In genomic region chr4:38804654-38805295, GRCh38 we compare ENCODE assay signal across 7 cellular contexts. TPM values are rescaled to one million over a fixed set of nuclear protein-coding genes. Genes with fewer than 3 reads are reported as not detected.
DNase-seq lines count a peak whose midpoint lies in the region; ATAC-seq, FAIRE-seq and TF ChIP-seq lines count a peak whose summit lies in the region.

Gene TLR1, minus strand, starts transcription at chr4:38804791. Its CDS starts 5,960 bp downstream, at chr4:38798831.

- peaks cover 15 to 21% of the 10 kb centered on the region in 2 donors for H3K9me3 Mint-ChIP-seq in stimulated activated naive CD8-positive, alpha-beta T cell treated with anti-CD3 and anti-CD28 coated beads, Interleukin-15, amount 100 ng/mL, for 72 hours

- no peak for FAIRE-seq in bronchial epithelial cell (lab: Jason Lieb, UNC)

- H3K27me3 Mint-ChIP-seq in stimulated activated naive CD8-positive, alpha-beta T cell treated with anti-CD3 and anti-CD28 coated beads, Interleukin-15, amount 100 ng/mL, for 72 hours, result no peaks in the 10 kb centered on the region

- no peaks in the 10 kb centered on the region for H4K20me1 ChIP-seq in OCI-LY7 (ENCODE audit: insufficient read depth, low read length)

- H3K36me3 ChIP-seq in OCI-LY7 (ENCODE audit: insufficient read depth, low read length), result peaks cover 42% of the 10 kb centered on the region
- H3K36me3 ChIP-seq in bronchial epithelial cell (ENCODE audit: control insufficient read depth, insufficient read depth, low read length), result no peaks in the 10 kb centered on the region

- CTCF ChIA-PET in GM10248 (lab: Yijun Ruan, JAX) (interaction anchor here (0.8 to 16.4 kb wide), 28 partner anchors 9 to 715 kb away, joined by 3 to 256 read pairs (median 7); partner anchors contain the start of gene TLR10), OCI-LY7 (lab: Charles Lee; ENCODE audit: unreplicated experiment) (interaction anchor here (1.5 to 2.5 kb wide), 3 partner anchors 22 to 45 kb away, joined by 6 to 21 read pairs (median 13); partner anchors contain the start of gene TLR10)

- peak within 1 kb of the TSS; percentile 94 to 96 for H3K27ac Mint-ChIP-seq in stimulated activated naive CD8-positive, alpha-beta T cell treated with anti-CD3 and anti-CD28 coated beads, Interleukin-15, amount 100 ng/mL, for 72 hours

- BruUV-seq in OCI-LY7 (replicated peaks; lab: Mats Ljungman, UMichigan), result no TSS peak

- intact Hi-C loops in OCI-LY7 (cut with micrococcal nuclease; ENCODE audit: unreplicated experiment), result loop anchor here (1.0 kb wide), 3 partner anchors 21 to 52 kb away; partner anchors contain the start of gene TLR6

- DNase-seq in GM10248 (ENCODE audit: extremely low spot score) (no peak), OCI-LY7 (ENCODE audit: low spot score) (peak; percentile 72), bronchial epithelial cell (ENCODE audit: low read depth) (peak; percentile 68), left kidney (ENCODE audit: low read depth, low spot score) (peak; percentile 57), HuH-7 (ENCODE audit: low spot score) (no peak)
- DNase-seq in stimulated activated naive CD8-positive, alpha-beta T cell treated with anti-CD3 and anti-CD28 coated beads, Interleukin-15, amount 100 ng/mL, for 72 hours, result no peak

- no peaks in the 10 kb centered on the region for H3K79me2 ChIP-seq in OCI-LY7 (ENCODE audit: insufficient read depth, low read depth, low read length)

- H3K9me2 ChIP-seq in OCI-LY7 (ENCODE audit: insufficient read depth, low read length), result no peaks in the 10 kb centered on the region

- peak within 1 kb of the TSS; percentile 82 for H2AFZ ChIP-seq in OCI-LY7 (ENCODE audit: low read length)

- peak within 1 kb of the TSS; percentile 62 for H3K4me3 ChIP-seq in OCI-LY7 (ENCODE audit: low read depth, low read length, poor library complexity, severe bottlenecking)
- H3K4me3 ChIP-seq in bronchial epithelial cell (ENCODE audit: low read depth, low read length), result no peak within 1 kb of the TSS

- no peaks in the 10 kb centered on the region for H3K27me3 ChIP-seq in bronchial epithelial cell (ENCODE audit: control insufficient read depth, insufficient read depth, low read length)

- peak within 1 kb of the TSS; percentile 96 for H3K27ac ChIP-seq in OCI-LY7 (ENCODE audit: low read depth, low read length, poor library complexity, severe bottlenecking)

- peaks cover 26% of the 10 kb centered on the region for H3K4me1 Mint-ChIP-seq in stimulated activated naive CD8-positive, alpha-beta T cell treated with anti-CD3 and anti-CD28 coated beads, Interleukin-15, amount 100 ng/mL, for 72 hours

- H3K4me2 ChIP-seq in OCI-LY7 (ENCODE audit: low read length), result peak within 1 kb of the TSS; percentile 89

- peak; percentile 19 for ATAC-seq in HG02885 (IDR thresholded peaks at IDR 0.05; ENCODE audit: poor library complexity, unreplicated experiment)
- ATAC-seq in stimulated activated naive CD8-positive, alpha-beta T cell treated with anti-CD3 and anti-CD28 coated beads, Interleukin-15, amount 100 ng/mL, for 72 hours, result peak; percentile 84

- TF ChIP-seq CTCF in GM10248 (IDR thresholded peaks at IDR 0.05; ENCODE audit: control extremely low read depth, extremely low read depth, low read depth, missing control alignments) (peak; percentile 41), OCI-LY7 (conservative IDR thresholded peaks at IDR 0.05; ENCODE audit: low read length) (peak; percentile 85), bronchial epithelial cell (IDR thresholded peaks at IDR 0.05; ENCODE audit: insufficient read depth, low read length, severe bottlenecking) (peak; percentile 31)

- peaks cover 26% of the 10 kb centered on the region for H3K4me1 ChIP-seq in OCI-LY7 (ENCODE audit: insufficient read depth, low read length, poor library complexity, severe bottlenecking)

- peak within 1 kb of the TSS; percentile 84 for H3K4me3 Mint-ChIP-seq in stimulated activated naive CD8-positive, alpha-beta T cell treated with anti-CD3 and anti-CD28 coated beads, Interleukin-15, amount 100 ng/mL, for 72 hours

- H3K9me3 ChIP-seq in OCI-LY7 (ENCODE audit: low read length), result peaks cover 26% of the 10 kb centered on the region

- POLR2A ChIA-PET in GM10248 (lab: Yijun Ruan, JAX), result interaction anchor here (0.9 to 3.3 kb wide), 11 partner anchors 10 to 669 kb away, joined by 3 to 14 read pairs (median 4); partner anchors contain the start of gene TLR10
- POLR2A ChIA-PET in OCI-LY7 (lab: Charles Lee), result interaction anchor here (0.6 to 5.1 kb wide), 15 partner anchors 9 to 362 kb away, joined by 3 to 54 read pairs (median 4); partner anchors contain the start of gene TLR10

RNA-seq across cellular contexts. Expression of gene TLR1, which starts in this region (rescaled TPM):
- 3.3 and 3.8 TPM in 2 replicates for total RNA-seq in OCI-LY7 (2014; rRNA removed; shearing (Covaris generic))
- total RNA-seq in OCI-LY7 (2022) (6.0 and 7.4 TPM in 2 replicates), bronchial epithelial cell (0.13 and 0.26 TPM in 2 replicates)

Comparison
In these comparisons a context has a peak if more than half of its experiments do, and no peak if none do; other contexts are left out.
1. Peak in DNase-seq in bronchial epithelial cell; RNA of the gene not detected or under 1 TPM.
2. DNase-seq: peak in OCI-LY7 (single experiment) and left kidney (single experiment); none in GM10248 (single experiment), stimulated activated naive CD8-positive, alpha-beta T cell treated with anti-CD3 and anti-CD28 coated beads, Interleukin-15, amount 100 ng/mL, for 72 hours (0 of 2) and HuH-7 (single experiment).
3. CTCF ChIP-seq: peak in every context shown above with its lines; median percentile 85 in OCI-LY7; 41 in GM10248; 31 in bronchial epithelial cell.